27 cellular contexts compared by ENCODE assay signal in the genomic region with DNA sequence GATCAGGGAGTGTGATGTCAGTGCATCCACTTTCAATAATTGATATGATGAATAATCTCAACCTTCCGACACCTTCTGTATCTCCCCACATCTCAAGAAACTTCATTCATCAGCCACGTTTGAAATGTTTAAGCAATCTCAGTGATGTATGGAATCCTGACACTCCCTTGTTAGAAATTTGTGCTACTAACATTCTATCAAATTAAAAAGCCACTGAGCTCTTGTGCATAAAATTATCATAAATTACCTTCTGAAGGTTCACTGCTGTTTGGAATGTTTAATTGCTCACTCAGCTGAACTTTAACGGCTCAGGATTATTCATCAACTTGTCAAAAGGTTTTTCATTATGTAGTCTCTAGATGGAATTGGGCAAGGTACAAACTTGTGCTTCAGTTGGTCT.
"Had no signal": no experiment of that assay in that cellular context is flagged by ENCODE, and none has a peak within 500 bp of the region (broad histone marks: within the 10 kb centered on the region; RNA-seq: fewer than 3 reads in every experiment).

No MANE protein-coding gene starts in this region.

- H3K27ac Mint-ChIP-seq: activated naive CD4-positive, alpha-beta T cell treated with anti-CD3 and anti-CD28 coated beads, Interleukin-2, amount 50 U/mL, for 72 hours; activated naive CD8-positive, alpha-beta T cell treated with anti-CD3 and anti-CD28 coated beads, Interleukin-2, amount 50 U/mL, for 24 hours; T-helper 1 cell treated with Interleukin-12 subunit alpha and Interleukin-12 subunit beta and Interleukin-4 antibody, amounts not matched to agents 30 μg/mL and 1 μg/mL, for 36 hours had no signal

- H3K4me3 ChIP-seq: breast epithelium, SJSA1 had no signal

- H3K27ac ChIP-seq: breast epithelium, RWPE1, SJSA1 had no signal

- H3K36me3 Mint-ChIP-seq: activated naive CD4-positive, alpha-beta T cell treated with anti-CD3 and anti-CD28 coated beads, Interleukin-2, amount 50 U/mL, for 72 hours had no signal

- H3K36me3 ChIP-seq: breast epithelium, SJSA1 had no signal

- H3K9me3 ChIP-seq: breast epithelium, SJSA1 had no signal

- H3K9me3 Mint-ChIP-seq: activated naive CD4-positive, alpha-beta T cell treated with anti-CD3 and anti-CD28 coated beads, Interleukin-2, amount 50 U/mL, for 72 hours; activated naive CD8-positive, alpha-beta T cell treated with anti-CD3 and anti-CD28 coated beads, Interleukin-2, amount 50 U/mL, for 24 hours; activated T-cell treated with anti-CD3 and anti-CD28 coated beads, Interleukin-2, amount 50 U/mL, for 4 hours had no signal

- H3K4me1 ChIP-seq: breast epithelium had no signal

- H3K27me3 ChIP-seq: breast epithelium had no signal

- H3K4me3 Mint-ChIP-seq: activated naive CD8-positive, alpha-beta T cell treated with anti-CD3 and anti-CD28 coated beads, Interleukin-2, amount 50 U/mL, for 24 hours; activated T-cell treated with anti-CD3 and anti-CD28 coated beads, Interleukin-2, amount 50 U/mL, for 4 hours; T-helper 1 cell treated with Interleukin-12 subunit alpha and Interleukin-12 subunit beta and Interleukin-4 antibody, amounts not matched to agents 30 μg/mL and 1 μg/mL, for 36 hours had no signal

- DNase-seq: activated CD4-positive, alpha-beta T cell treated with anti-CD3 and anti-CD28 coated beads for 48 hours; activated CD4-positive, alpha-beta T cell treated with anti-CD3 and anti-CD28 coated beads, Interleukin-2, amount 50 U/mL, for 48 hours; activated effector memory CD4-positive, alpha-beta T cell treated with anti-CD3 and anti-CD28 coated beads, Interleukin-2, amount 50 U/mL, for 16 hours; activated naive CD4-positive, alpha-beta T cell treated with Interleukin-2 at 50 U/mL for 16 hours; activated naive CD8-positive, alpha-beta T cell treated with anti-CD3 and anti-CD28 coated beads, Interleukin-2, amount 50 U/mL, for 24 hours; activated T-cell treated with anti-CD3 and anti-CD28 coated beads, Interleukin-2, amount 50 U/mL, for 4 hours; amygdala; Kasumi-1; KBM-7; NCI-H1048; NCI-H146; NCI-H187 treated with DMSO at 0.1 percent for 48 hours; NCI-H2081 treated with DMSO at 0.1 percent for 48 hours; NCI-H446 treated with DMSO at 0.1 percent for 48 hours; NCI-H526; NCI-H82; OCI-M1; Right ventricle myocardium superior; SW 1271 had no signal

- ATAC-seq: activated CD4-positive, CD25-positive, alpha-beta regulatory T cell treated with anti-CD3 and anti-CD28 coated beads, Interleukin-2, amount 50 U/mL, for 24 hours; activated naive CD4-positive, alpha-beta T cell treated with anti-CD3 and anti-CD28 coated beads, Interleukin-2, amount 50 U/mL, for 72 hours; activated naive CD8-positive, alpha-beta T cell treated with anti-CD3 and anti-CD28 coated beads, Interleukin-2, amount 50 U/mL, for 24 hours; activated T-cell treated with anti-CD3 and anti-CD28 coated beads, Interleukin-2, amount 50 U/mL, for 4 hours; Panc1; SK-N-SH treated with all-trans-retinoic acid at 6 μM for 48 hours had no signal
